In genomic region chr13:36130542-36131214, GRCh38 we compare ENCODE assay signal across 9 cellular contexts. TPM values are rescaled to one million over a fixed set of nuclear protein-coding genes. Genes with fewer than 3 reads are reported as not detected.
A peak's percentile ranks its signal among the peaks of the same experiment; 100 is the strongest.
DNase-seq lines count a peak whose midpoint lies in the region; ATAC-seq and TF ChIP-seq lines count a peak whose summit lies in the region.
"Had no signal": no experiment of that assay in that cellular context is flagged by ENCODE, and none has a peak within 500 bp of the region (broad histone marks: within the 10 kb centered on the region; RNA-seq: fewer than 3 reads in every experiment).

No MANE protein-coding gene starts in this region.

- DNase-seq in GM23248 (peak; percentile 38), Peyer's patch (no peak), head of caudate nucleus (peak in 33 of 42 donors; percentile 7 to 58 (median 38)), sciatic nerve (ENCODE audit: low spot score) (peak; percentile 66), germinal center (ENCODE audit: low spot score) (no peak)

- H3K4me3 ChIP-seq in GM23248: peak overlapping the region; percentile 64
- H3K4me3 ChIP-seq in Peyer's patch: peak overlapping the region; percentile 18 to 48 (median 42)

- H3K27me3 ChIP-seq in GM23248 (replicated peaks; ENCODE audit: insufficient read depth) (peaks cover 58% of the 10 kb centered on the region), Peyer's patch (no peaks in the 10 kb centered on the region)

- H4K20me1 ChIP-seq in GM23248 (ENCODE audit: insufficient read depth): no peaks in the 10 kb centered on the region

- no peak for TF ChIP-seq POLR2A in Peyer's patch (IDR thresholded peaks at IDR 0.05)

- intact Hi-C loops in head of caudate nucleus (cut with DNase I) (no loop called here), sciatic nerve (cut with DNase I) (no loop called here)

- no peak overlapping the region for H3K27ac ChIP-seq in GM23248
- peak overlapping the region in 3 of 4 donors; percentile 21 to 43 (median 31) for H3K27ac ChIP-seq in Peyer's patch
- H3K27ac ChIP-seq: neutrophil had no signal

- H3K79me2 ChIP-seq in GM23248 (ENCODE audit: insufficient read depth): no peaks in the 10 kb centered on the region

- no peak for TF ChIP-seq CTCF in Peyer's patch (IDR thresholded peaks at IDR 0.05)

- no peak overlapping the region for H3K9ac ChIP-seq in GM23248

- H3K9me3 ChIP-seq in GM23248 (ENCODE audit: low read depth): no peaks in the 10 kb centered on the region
- no peaks in the 10 kb centered on the region for H3K9me3 ChIP-seq in Peyer's patch
- H3K9me3 ChIP-seq: neutrophil had no signal

- H3F3A ChIP-seq in GM23248 (ENCODE audit: insufficient read depth): no peaks in the 10 kb centered on the region

- no peaks in the 10 kb centered on the region for H3K4me1 ChIP-seq in GM23248 (ENCODE audit: insufficient read depth)
- H3K4me1 ChIP-seq in Peyer's patch: no peaks in the 10 kb centered on the region

- ATAC-seq in sciatic nerve (no peak), GM21576 (IDR thresholded peaks at IDR 0.05; ENCODE audit: unreplicated experiment) (no peak), HG03045 (IDR thresholded peaks at IDR 0.05; ENCODE audit: unreplicated experiment) (no peak), HG02678 (IDR thresholded peaks at IDR 0.05; ENCODE audit: unreplicated experiment) (no peak)

- H2AFZ ChIP-seq in GM23248: peak overlapping the region; percentile 58

- WGBS in GM23248 (ENCODE audit: low coverage in 1 of 2, low lambda C conversion rate in 2 of 2, missing lambda C conversion rate in 2 of 2), 2 experiments: 1 to 2% methylated on average over 36 to 56 of the region's 61 CpGs

- H3K4me2 ChIP-seq in GM23248 (ENCODE audit: unreplicated experiment): peak overlapping the region; percentile 65

- in situ Hi-C loops in GM23248 (cut with MboI): no loop called here

- H3K36me3 ChIP-seq in GM23248 (ENCODE audit: low read depth): no peaks in the 10 kb centered on the region
- no peaks in the 10 kb centered on the region for H3K36me3 ChIP-seq in Peyer's patch
- H3K36me3 ChIP-seq: neutrophil had no signal

- H3K9me2 ChIP-seq in GM23248 (ENCODE audit: insufficient read depth): no peaks in the 10 kb centered on the region

RNA-seq across cellular contexts. Expression of gene DCLK1, which starts 0.5 kb away (rescaled TPM):
- 0.25 and 0.65 TPM in 2 replicates for total RNA-seq in GM23248 (2014; rRNA removed; shearing (Covaris generic))
- polyA plus RNA-seq in GM23248 (2016; fragmentation: Nextera tagmentation; extraction: Ambion mirVana): 0.34 and 0.48 TPM in 2 replicates
- total RNA-seq in Peyer's patch: 10 to 100 TPM in 2 of 4 donors, 1 to 10 TPM in 2; 3.7 to 23.1 (median 9.1) TPM
- 55.5 TPM for total RNA-seq in sciatic nerve

Comparison
In these comparisons a context has a peak if more than half of its experiments do, and no peak if none do; other contexts are left out.
1. DNase-seq: peak in GM23248 (single experiment), head of caudate nucleus (33 of 42) and sciatic nerve (single experiment); none in Peyer's patch (0 of 3) and germinal center (single experiment).